Comparison of ENCODE assay signal across 1 cellular context in genomic region chr2:24925815-24926214, GRCh38.
TF ChIP-seq lines count a peak whose summit lies in the region.

No MANE protein-coding gene starts in this region.

TF ChIP-seq in K562, 482 proteins besides CTCF, POLR2A, EP300 and RAD21:
- TF ChIP-seq ZNF318 (IDR thresholded peaks at IDR 0.05; ENCODE audit: borderline replicate concordance in 1 of 2, low read depth in 1 of 2) (no peak), ELF4 (CRISPR knock-in tag; IDR thresholded peaks at IDR 0.05) (0 out of 2 replicates have a peak, but pooled peaks have one; percentile 6), ZNF511 (CRISPR knock-in tag; IDR thresholded peaks at IDR 0.05) (no peak)
